In the genomic region with DNA sequence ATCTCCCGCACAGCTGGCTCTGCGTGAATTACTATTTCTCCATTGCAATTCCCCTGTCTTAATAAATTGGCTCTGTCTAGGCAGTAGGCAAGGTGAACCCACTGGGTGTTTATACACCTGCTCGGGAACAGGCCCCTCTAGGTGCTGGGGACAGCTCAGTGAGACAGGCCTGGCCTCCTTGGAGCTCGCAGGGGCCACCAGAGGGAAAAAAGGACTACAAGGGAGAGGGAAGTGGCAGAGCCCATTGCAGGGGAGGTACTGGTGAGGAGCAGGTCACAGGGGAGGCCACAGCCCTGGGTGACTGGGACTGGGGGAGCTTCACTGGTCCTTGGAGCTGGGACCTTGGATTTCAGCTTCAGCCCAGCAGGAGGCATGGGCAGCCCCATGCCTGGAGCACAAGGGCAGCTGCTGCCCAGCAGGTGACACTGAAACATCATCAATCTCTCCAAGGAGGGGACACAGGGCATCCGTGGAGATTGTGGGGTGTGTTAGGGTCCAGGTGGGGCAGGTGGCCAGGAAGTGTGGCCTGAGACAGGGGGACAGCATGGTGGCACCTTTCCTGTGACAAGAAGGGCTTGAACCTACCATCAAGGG, we compare ENCODE assay signal across 21 cellular contexts. TPM values are rescaled to one million over a fixed set of nuclear protein-coding genes. Genes with fewer than 3 reads are reported as not detected.
DNase-seq lines count a peak whose midpoint lies in the region; ATAC-seq and TF ChIP-seq lines count a peak whose summit lies in the region.
"Had no signal": no experiment of that assay in that cellular context is flagged by ENCODE, and none has a peak within 500 bp of the region (broad histone marks: within the 10 kb centered on the region; RNA-seq: fewer than 3 reads in every experiment).

No MANE protein-coding gene starts in this region.

- ATAC-seq in T-cell (replicated peaks in 1 of 4) (no peak), left lung (no peak)
- no peak for ATAC-seq in stimulated activated naive CD8-positive, alpha-beta T cell treated with anti-CD3 and anti-CD28 coated beads, Interleukin-15, Interleukin-2, amounts not matched to agents 100 U/mL and 50 U/mL, for 24 hours

- peaks cover 6% of the 10 kb centered on the region for H3K36me3 Mint-ChIP-seq in MCF 10A (ENCODE audit: insufficient read depth, unreplicated experiment)
- no peaks in the 10 kb centered on the region for H3K36me3 Mint-ChIP-seq in mesothelial cell of epicardium
- no peaks in the 10 kb centered on the region for H3K36me3 Mint-ChIP-seq in T-cell
- H3K36me3 Mint-ChIP-seq: CD4-positive, CD25-positive, alpha-beta regulatory T cell had no signal

- no peak overlapping the region for H3K4me2 ChIP-seq in mammary epithelial cell (ENCODE audit: insufficient read depth, low read depth, low read length)

- H3K27ac Mint-ChIP-seq in MCF 10A (ENCODE audit: low read depth, unreplicated experiment), result no peak overlapping the region
- H3K27ac Mint-ChIP-seq in mesothelial cell of epicardium, result peak overlapping the region; percentile 84
- no peak overlapping the region for H3K27ac Mint-ChIP-seq in T-cell
- H3K27ac Mint-ChIP-seq: CD4-positive, CD25-positive, alpha-beta regulatory T cell; immature natural killer cell; memory B cell; nephron progenitor cell had no signal

- POLR2A ChIA-PET in MCF 10A (lab: Yijun Ruan, JAX), result no interaction called here
- POLR2A ChIA-PET in T-cell (lab: Charles Lee), result no interaction called here

- H2AFZ ChIP-seq in mammary epithelial cell (ENCODE audit: low read depth, low read length), result no peak overlapping the region

- H3K27me3 ChIP-seq in mammary epithelial cell (ENCODE audit: insufficient read depth, low read length) (no peaks in the 10 kb centered on the region), left lung (peaks cover 0 to 23% of the 10 kb centered on the region in 2 donors)
- H3K27me3 ChIP-seq: upper lobe of left lung had no signal

- dilution Hi-C loops in mammary epithelial cell (cut with HindIII; ENCODE audit: low sequenced_read_pairs), result no loop called here

- H3K4me1 ChIP-seq in mammary epithelial cell (ENCODE audit: insufficient read depth, low read length) (peaks cover 22% of the 10 kb centered on the region), left lung (no peaks in the 10 kb centered on the region)
- H3K4me1 ChIP-seq: upper lobe of left lung had no signal

- in situ Hi-C loops in mammary epithelial cell (cut with MboI; ENCODE audit: low sequenced_read_pairs in 2 of 2), result no loop called here

- H3K4me3 Mint-ChIP-seq in MCF 10A (ENCODE audit: unreplicated experiment) (no peak overlapping the region), mesothelial cell of epicardium (no peak overlapping the region), T-cell (no peak overlapping the region)
- H3K4me3 Mint-ChIP-seq: CD4-positive, CD25-positive, alpha-beta regulatory T cell; immature natural killer cell; memory B cell; nephron progenitor cell had no signal

- H3K9me3 ChIP-seq in mammary epithelial cell (replicated peaks; ENCODE audit: insufficient read depth, low read length), result no peaks in the 10 kb centered on the region
- H3K9me3 ChIP-seq in left lung, result peaks cover 0 to 2% of the 10 kb centered on the region in 2 donors
- H3K9me3 ChIP-seq: upper lobe of left lung had no signal

- peak; percentile 6 for TF ChIP-seq CTCF in MCF 10A (IDR thresholded peaks at IDR 0.05; ENCODE audit: unreplicated experiment)
- peak in 1 of 2 donors; percentile 31 for TF ChIP-seq CTCF in mammary epithelial cell (conservative IDR thresholded peaks at IDR 0.05 in 1 of 2, IDR thresholded peaks at IDR 0.05 in 1 of 2; ENCODE audit: extremely low read depth in 1 of 2, insufficient read depth in 1 of 2, low read depth in 1 of 2, low read length in 2 of 2)
- TF ChIP-seq CTCF in coronary artery (IDR thresholded peaks at IDR 0.05), result no peak
- TF ChIP-seq CTCF in mesothelial cell of epicardium (IDR thresholded peaks at IDR 0.05; ENCODE audit: unreplicated experiment), result no peak
- TF ChIP-seq CTCF in left lung (IDR thresholded peaks at IDR 0.05), result no peak

- H3K27me3 Mint-ChIP-seq in MCF 10A (ENCODE audit: insufficient read depth, unreplicated experiment) (no peaks in the 10 kb centered on the region), mesothelial cell of epicardium (ENCODE audit: low read depth) (peaks cover 2% of the 10 kb centered on the region), T-cell (peaks cover 18 to 37% of the 10 kb centered on the region in 2 donors)

- CTCF ChIA-PET in MCF 10A (lab: Yijun Ruan, JAX) (interaction anchor here (1.2 kb wide), 1 partner anchor 269 kb away, joined by 3 read pairs; no protein-coding TSS in a partner anchor), mammary epithelial cell (lab: Charles Lee; ENCODE audit: low non-redundant PET) (interaction anchor here (0.7 kb wide), 1 partner anchor 270 kb away, joined by 3 read pairs; a partner anchor contains a TSS), T-cell (lab: Charles Lee) (no interaction called here)

- no peak overlapping the region for H3K4me3 ChIP-seq in mammary epithelial cell (replicated peaks in 1 of 3; ENCODE audit: insufficient read depth in 1 of 3, low read depth in 2 of 3, low read length in 3 of 3)
- H3K4me3 ChIP-seq in coronary artery, result no peak overlapping the region
- H3K4me3 ChIP-seq in left lung, result no peak overlapping the region
- H3K4me3 ChIP-seq: upper lobe of left lung had no signal

- intact Hi-C loops in MCF 10A (cut with micrococcal nuclease) (loop anchor here (2.0 to 5.0 kb wide), 3 partner anchors 47 to 130 kb away; no protein-coding TSS in a partner anchor), mammary epithelial cell (cut with micrococcal nuclease) (loop anchor here (5.0 kb wide), 1 partner anchor 70 kb away; no protein-coding TSS in a partner anchor), left lung (cut with DNase I) (no loop called here)

- peaks cover 8% of the 10 kb centered on the region for H3K9me3 Mint-ChIP-seq in MCF 10A (ENCODE audit: unreplicated experiment)
- H3K9me3 Mint-ChIP-seq in mesothelial cell of epicardium, result peaks cover 9% of the 10 kb centered on the region
- peaks cover 0 to 7% (median 6%) of the 10 kb centered on the region in 3 donors for H3K9me3 Mint-ChIP-seq in T-cell

- H3K27ac ChIP-seq in mammary epithelial cell (ENCODE audit: insufficient read depth, low read depth, low read length) (no peak overlapping the region), coronary artery (no peak overlapping the region), left lung (no peak overlapping the region)
- H3K27ac ChIP-seq: upper lobe of left lung had no signal

- WGBS in mammary epithelial cell (ENCODE audit: low coverage, missing lambda C conversion rate), result 98% methylated on average over 5 of the region's 5 CpGs

- H3K4me1 Mint-ChIP-seq in MCF 10A (ENCODE audit: insufficient read depth, unreplicated experiment), result peaks cover 12% of the 10 kb centered on the region
- peaks cover 39% of the 10 kb centered on the region for H3K4me1 Mint-ChIP-seq in mesothelial cell of epicardium
- H3K4me1 Mint-ChIP-seq in T-cell, result no peaks in the 10 kb centered on the region
- H3K4me1 Mint-ChIP-seq: CD4-positive, CD25-positive, alpha-beta regulatory T cell; immature natural killer cell had no signal

- H3K79me2 ChIP-seq in mammary epithelial cell (ENCODE audit: insufficient read depth, low read length), result no peaks in the 10 kb centered on the region

- no TSS peak for BruUV-seq in MCF 10A (replicated peaks; lab: Mats Ljungman, UMichigan)
- no TSS peak for BruUV-seq in mammary epithelial cell (replicated peaks; lab: Mats Ljungman, UMichigan)

- H3K36me3 ChIP-seq in mammary epithelial cell (ENCODE audit: insufficient read depth, low read length), result no peaks in the 10 kb centered on the region
- H3K36me3 ChIP-seq in left lung, result no peaks in the 10 kb centered on the region
- H3K36me3 ChIP-seq: upper lobe of left lung had no signal

- DNase-seq in MCF 10A (ENCODE audit: unreplicated experiment) (no peak), mammary epithelial cell (no peak), coronary artery (ENCODE audit: low spot score) (peak; percentile 52), mesothelial cell of epicardium (ENCODE audit: low spot score in 2 of 2, unreplicated experiment in 2 of 2) (peak in 1 of 2 experiments; percentile 37), ureter (ENCODE audit: low spot score) (peak; percentile 40), T-cell (no peak), left lung (no peak)
- DNase-seq in stimulated activated naive CD8-positive, alpha-beta T cell treated with anti-CD3 and anti-CD28 coated beads, Interleukin-15, Interleukin-2, amounts not matched to agents 100 U/mL and 50 U/mL, for 24 hours, result no peak
- DNase-seq: activated CD4-positive, alpha-beta T cell treated with anti-CD3 and anti-CD28 coated beads for 1 hour; activated gamma-delta T cell treated with Interleukin-2 at 50 U/mL for 16 hours; CD4-positive, CD25-positive, alpha-beta regulatory T cell; DMS79 treated with DMSO at 0.1 percent for 48 hours; HCEC 1CT; immature natural killer cell; NCI-H226; nephron progenitor cell; stimulated activated CD4-positive, alpha-beta T cell treated with anti-CD3 and anti-CD28 coated beads, Interleukin-12 subunit alpha, Interleukin-12 subunit beta, amount 100 ng/mL, for 4 hours; upper lobe of left lung had no signal

- H4K20me1 ChIP-seq in mammary epithelial cell (ENCODE audit: insufficient read depth, low read length), result no peaks in the 10 kb centered on the region

- no peak overlapping the region for H3K9ac ChIP-seq in mammary epithelial cell (ENCODE audit: insufficient read depth, low read length)

RNA-seq across cellular contexts. Expression of a gene that starts 31.2 kb away (rescaled TPM):
- total RNA-seq in MCF 10A (2022) (2.7 and 7.4 TPM in 2 replicates), mammary epithelial cell (1 to 10 TPM; 1.8 to 4.6 TPM), mesothelial cell of epicardium (0.51 to 1.3 TPM (median 1.3 TPM) in 3 replicates), ureter (8.1 TPM), T-cell (under 1 TPM in 2 of 5 donors, not detected in 3; 0.09 to 0.19 TPM), left lung (under 1 TPM; 0.26 to 0.71 TPM)
- 0.71 TPM for polyA plus RNA-seq in mammary epithelial cell
- polyA minus RNA-seq in mammary epithelial cell, result 0.16 TPM
- total RNA-seq: CD4-positive, CD25-positive, alpha-beta regulatory T cell had no signal
- polyA plus RNA-seq: immature natural killer cell had no signal

RNA-seq across cellular contexts. Expression of a gene that starts 50.6 kb away (rescaled TPM):
- total RNA-seq in MCF 10A (2022), result not detected in 2 replicates
- not detected for total RNA-seq in mammary epithelial cell
- polyA plus RNA-seq in mammary epithelial cell, result not detected
- polyA minus RNA-seq in mammary epithelial cell, result not detected
- not detected in 3 replicates for total RNA-seq in mesothelial cell of epicardium
- total RNA-seq in ureter, result not detected
- not detected for total RNA-seq in T-cell
- total RNA-seq in left lung, result not detected
- total RNA-seq: CD4-positive, CD25-positive, alpha-beta regulatory T cell; LHCN-M2; pulmonary artery endothelial cell; upper lobe of left lung had no signal
- polyA plus RNA-seq: CD4-positive, CD25-positive, alpha-beta regulatory T cell; immature natural killer cell had no signal

Comparison
In these comparisons a context has a peak if more than half of its experiments do, and no peak if none do; other contexts are left out.
1. DNase-seq: peak in coronary artery (single experiment) and ureter (single experiment); none in MCF 10A (single experiment), mammary epithelial cell (single experiment), T-cell (0 of 34), left lung (0 of 2) and stimulated activated naive CD8-positive, alpha-beta T cell treated with anti-CD3 and anti-CD28 coated beads, Interleukin-15, Interleukin-2, amounts not matched to agents 100 U/mL and 50 U/mL, for 24 hours (single experiment).
2. CTCF ChIA-PET loops: an anchor here in MCF 10A (1.2 kb wide) and mammary epithelial cell (0.7 kb wide); none called in T-cell.
3. intact Hi-C loops: an anchor here in MCF 10A (2.0 to 5.0 kb wide) and mammary epithelial cell (5.0 kb wide); none called in left lung.